Comparison of ENCODE assay signal across 8 cellular contexts in genomic region chr18:48934400-48934707, GRCh38. TPM values are rescaled to one million over a fixed set of nuclear protein-coding genes. Genes with fewer than 3 reads are reported as not detected.
DNase-seq lines count a peak whose midpoint lies in the region; ATAC-seq, FAIRE-seq and TF ChIP-seq lines count a peak whose summit lies in the region.

No MANE protein-coding gene starts in this region.

- H3K36me3 Mint-ChIP-seq in mesothelial cell of epicardium, result peaks cover 4% of the 10 kb centered on the region

- 0% methylated on average over 4 of the region's 4 CpGs for WGBS in GM12878 (ENCODE audit: insufficient coverage, insufficient replicate concordance, low lambda C conversion rate, missing lambda C conversion rate)
- 40 to 56% methylated on average over 4 of the region's 4 CpGs for WGBS in testis, 2 donors

- peak overlapping the region; percentile 99 for H3K27ac Mint-ChIP-seq in mesothelial cell of epicardium

- FAIRE-seq in GM12878 (lab: Jason Lieb, UNC), result no peak

- in situ Hi-C loops in GM12878 (cut with MboI), result loop anchor here (25.0 kb wide), 1 partner anchor 1353 kb away; the partner anchor contains the start of genes CXXC1 and MBD1

- H3K27ac ChIP-seq in ACC112 (ENCODE audit: low read depth, low read length) (peak overlapping the region; percentile 84), Karpas-422 (ENCODE audit: low read length) (no peak overlapping the region), GM12878 (ENCODE audit: control insufficient read depth, insufficient read depth) (peak overlapping the region; percentile 96), testis (peak overlapping the region in 1 of 2 donors; percentile 78)

- peaks cover 83% of the 10 kb centered on the region for H3K4me1 ChIP-seq in ACC112 (ENCODE audit: control insufficient read depth, insufficient read depth, low read length, unreplicated experiment)
- H3K4me1 ChIP-seq in Karpas-422 (ENCODE audit: low read length), result peaks cover 47% of the 10 kb centered on the region
- peaks cover 67% of the 10 kb centered on the region for H3K4me1 ChIP-seq in GM12878 (ENCODE audit: control insufficient read depth, insufficient read depth, low read length)
- peaks cover 42% of the 10 kb centered on the region for H3K4me1 ChIP-seq in testis

- H4K20me1 ChIP-seq in Karpas-422 (ENCODE audit: insufficient read depth, low read depth, low read length), result no peaks in the 10 kb centered on the region
- no peaks in the 10 kb centered on the region for H4K20me1 ChIP-seq in GM12878 (ENCODE audit: control insufficient read depth, insufficient read depth)

- intact Hi-C loops in GM12878 (cut with micrococcal nuclease; ENCODE audit: unreplicated experiment) (loop anchor here (5.0 kb wide), 2 partner anchors 67 to 102 kb away; no protein-coding TSS in a partner anchor), testis (cut with DNase I; ENCODE audit: low total_unique reads) (no loop called here)

- H3K4me3 ChIP-seq in ACC112 (ENCODE audit: low read depth, low read length), result no peak overlapping the region
- H3K4me3 ChIP-seq in Karpas-422 (ENCODE audit: low read length), result no peak overlapping the region
- H3K4me3 ChIP-seq in GM12878, result peak overlapping the region; percentile 69; the same call in 1 of the 2 replicates
- H3K4me3 ChIP-seq in testis, result no peak overlapping the region

- no peak overlapping the region for H3K4me3 Mint-ChIP-seq in mesothelial cell of epicardium

- H3K9me3 Mint-ChIP-seq in mesothelial cell of epicardium, result no peaks in the 10 kb centered on the region

- ATAC-seq in GM12878, result no peak
- ATAC-seq in HG03342 (IDR thresholded peaks at IDR 0.05; ENCODE audit: unreplicated experiment), result no peak

- no peak for TF ChIP-seq POLR2A in GM12878 (IDR thresholded peaks at IDR 0.05; ENCODE audit: low read depth, low read length)
- no peak for TF ChIP-seq POLR2A in testis (IDR thresholded peaks at IDR 0.05)

- H3K4me1 Mint-ChIP-seq in mesothelial cell of epicardium, result peaks cover 95% of the 10 kb centered on the region

- no peaks in the 10 kb centered on the region for H3K27me3 ChIP-seq in ACC112 (ENCODE audit: insufficient read depth, low read length)
- no peaks in the 10 kb centered on the region for H3K27me3 ChIP-seq in Karpas-422 (ENCODE audit: low read length)
- H3K27me3 ChIP-seq in GM12878 (replicated peaks in 1 of 2; ENCODE audit: control insufficient read depth in 2 of 2, insufficient read depth in 2 of 2, low read length in 1 of 2), result no peaks in the 10 kb centered on the region
- no peaks in the 10 kb centered on the region for H3K27me3 ChIP-seq in testis

- DNase-seq in Karpas-422 (no peak), GM12878 (ENCODE audit: low read depth, low spot score) (no peak), mesothelial cell of epicardium (ENCODE audit: low spot score in 2 of 2, unreplicated experiment in 2 of 2) (no peak), DMS 273 (lab: John Stamatoyannopoulos, UW; ENCODE audit: unreplicated experiment) (no peak), testis (no peak)
- no peak for DNase-seq in activated CD4-positive, CD25-positive, alpha-beta regulatory T cell (lab: John Stamatoyannopoulos, UW)

- H3K79me2 ChIP-seq in ACC112 (ENCODE audit: control insufficient read depth, insufficient read depth, low read length, unreplicated experiment), result peaks cover 97% of the 10 kb centered on the region
- no peaks in the 10 kb centered on the region for H3K79me2 ChIP-seq in Karpas-422 (ENCODE audit: low read length)
- peaks cover 99% of the 10 kb centered on the region for H3K79me2 ChIP-seq in GM12878 (ENCODE audit: control insufficient read depth, insufficient read depth, low read length)

- CTCF ChIA-PET in GM12878 (lab: Yijun Ruan, JAX), result interaction anchor here (1.1 to 1.9 kb wide), 6 partner anchors 11 to 156 kb away, joined by 3 to 6 read pairs (median 4); no protein-coding TSS in a partner anchor

- peak overlapping the region; percentile 68 for H3K4me2 ChIP-seq in Karpas-422 (ENCODE audit: low read depth, low read length, poor library complexity, severe bottlenecking)
- H3K4me2 ChIP-seq in GM12878 (ENCODE audit: control insufficient read depth, insufficient read depth), result peak overlapping the region; percentile 99

- TSS peak; percentile 39 for BruUV-seq in GM12878 (replicated peaks; lab: Mats Ljungman, UMichigan)

- TF ChIP-seq EP300 in GM12878 (IDR thresholded peaks at IDR 0.05; ENCODE audit: borderline replicate concordance in 1 of 2, control insufficient read depth in 1 of 2, low read depth in 2 of 2, low read length in 2 of 2), result no peak

- TF ChIP-seq RAD21 in GM12878 (IDR thresholded peaks at IDR 0.05; ENCODE audit: insufficient read depth, low read depth, low read length), result no peak

- RAD21 ChIA-PET in GM12878 (lab: Charles Lee; ENCODE audit: unreplicated experiment), result interaction anchor here (0.7 to 3.8 kb wide), 11 partner anchors 13 to 228 kb away, joined by 3 to 41 read pairs (median 6); no protein-coding TSS in a partner anchor

- H3K36me3 ChIP-seq in ACC112 (ENCODE audit: insufficient read depth, low read length), result no peaks in the 10 kb centered on the region
- H3K36me3 ChIP-seq in Karpas-422 (ENCODE audit: insufficient read depth, low read length), result no peaks in the 10 kb centered on the region
- H3K36me3 ChIP-seq in GM12878 (ENCODE audit: control insufficient read depth in 2 of 2, insufficient read depth in 2 of 2, low read length in 1 of 2), result peaks cover 11 to 14% of the 10 kb centered on the region in 2 experiments
- no peaks in the 10 kb centered on the region for H3K36me3 ChIP-seq in testis (ENCODE audit: low read depth, missing control alignments)

- SMC1A ChIA-PET in GM12878 (lab: Charles Lee; ENCODE audit: uncharacterized antibody, unreplicated experiment), result interaction anchor here (0.6 to 7.1 kb wide), 18 partner anchors 9 to 239 kb away, joined by 3 to 55 read pairs (median 4); no protein-coding TSS in a partner anchor

- H2AFZ ChIP-seq in ACC112 (ENCODE audit: low read length, unreplicated experiment) (no peak overlapping the region), Karpas-422 (ENCODE audit: low read length) (no peak overlapping the region), GM12878 (ENCODE audit: control insufficient read depth, low read depth, low read length) (no peak overlapping the region)

- H3K9me3 ChIP-seq in Karpas-422 (ENCODE audit: low read length), result no peaks in the 10 kb centered on the region
- no peaks in the 10 kb centered on the region for H3K9me3 ChIP-seq in GM12878 (replicated peaks; ENCODE audit: control insufficient read depth, insufficient read depth, low read length)
- no peaks in the 10 kb centered on the region for H3K9me3 ChIP-seq in testis

- POLR2A ChIA-PET in GM12878 (lab: Charles Lee), result interaction anchor here (0.7 to 8.1 kb wide), 8 partner anchors 12 to 1340 kb away, joined by 3 to 71 read pairs (median 5); no protein-coding TSS in a partner anchor

- H3K9me2 ChIP-seq in Karpas-422 (replicated peaks; ENCODE audit: insufficient read depth, low read length), result no peaks in the 10 kb centered on the region

- no peaks in the 10 kb centered on the region for H3K27me3 Mint-ChIP-seq in mesothelial cell of epicardium (ENCODE audit: low read depth)

- TF ChIP-seq CTCF in GM12878 (IDR thresholded peaks at IDR 0.05 in 2 of 3, conservative IDR thresholded peaks at IDR 0.05 in 1 of 3; ENCODE audit: control insufficient read depth in 2 of 3, extremely low read depth in 1 of 3, insufficient read depth in 1 of 3, low read depth in 3 of 3, low read length in 3 of 3), result no peak
- TF ChIP-seq CTCF in mesothelial cell of epicardium (IDR thresholded peaks at IDR 0.05; ENCODE audit: unreplicated experiment), result no peak
- TF ChIP-seq CTCF in testis (IDR thresholded peaks at IDR 0.05), result no peak

- H3K9ac ChIP-seq in Karpas-422 (ENCODE audit: low read length), result 0 out of 2 replicates have a peak overlapping the region, but pooled peaks have one; percentile 22
- H3K9ac ChIP-seq in GM12878 (ENCODE audit: control insufficient read depth, insufficient read depth, low read length), result peak overlapping the region; percentile 64

TF ChIP-seq in GM12878, 131 proteins besides CTCF, POLR2A, EP300 and RAD21 (continues in another document):
- no peak for TF ChIP-seq RAD51 (IDR thresholded peaks at IDR 0.05)
- no peak for TF ChIP-seq STAT1 (conservative IDR thresholded peaks at IDR 0.05)
- TF ChIP-seq NRF1 (conservative IDR thresholded peaks at IDR 0.05; ENCODE audit: low read depth, low read length), result no peak
- no peak for TF ChIP-seq KDM1A (IDR thresholded peaks at IDR 0.05; ENCODE audit: borderline replicate concordance)
- TF ChIP-seq SREBF2 (IDR thresholded peaks at IDR 0.05; ENCODE audit: low read length), result no peak
- TF ChIP-seq EGR1 (IDR thresholded peaks at IDR 0.05; ENCODE audit: borderline replicate concordance in 1 of 2, low read depth in 2 of 2, low read length in 2 of 2), result no peak
- TF ChIP-seq IRF4 (IDR thresholded peaks at IDR 0.05; ENCODE audit: low read depth, low read length), result no peak
- TF ChIP-seq MAX (IDR thresholded peaks at IDR 0.05; ENCODE audit: low read depth, low read length), result no peak
- TF ChIP-seq NR2C1 (IDR thresholded peaks at IDR 0.05), result no peak
- TF ChIP-seq PAX8 (IDR thresholded peaks at IDR 0.05), result no peak

RNA-seq across cellular contexts. Expression of gene SMAD7, which starts 16.4 kb away (rescaled TPM):
- total RNA-seq in Karpas-422 (2014; rRNA removed; shearing (Covaris generic); ENCODE audit: low replicate concordance), result 1.3 and 2.1 TPM in 2 replicates
- total RNA-seq in GM12878 (2013; cell fraction: nucleolus; rRNA removed), result 36.4 and 43.3 TPM in 2 replicates
- total RNA-seq in GM12878 (2014; rRNA removed) (11.7 and 14.8 TPM in 2 replicates), GM12878 (2014; rRNA removed; fragmentation: Illumina TruSeq; extraction: Trizol) (8.4 and 10.3 TPM in 2 replicates), GM12878 (2021) (13.1 and 14.1 TPM in 2 replicates), mesothelial cell of epicardium (75.5 to 77.6 TPM (median 76.8 TPM) in 3 replicates), testis (10 to 100 TPM in 1 of 2 donors, 1 to 10 TPM in 1; 9.8 to 14.6 TPM)
- 2.7 TPM for polyA plus RNA-seq in GM12878 (2011; ENCODE audit: low read depth)
- polyA plus RNA-seq in GM12878 (2011; rRNA removed) (19.0 and 22.5 TPM in 2 replicates), GM12878 (2014; fragmentation: Illumina TruSeq; extraction: Trizol) (4.3 and 6.4 TPM in 2 replicates), GM12878 (2014; fragmentation: Nextera tagmentation; extraction: Ambion mirVana) (1 to 10 TPM; 1.3 to 1.8 TPM), GM12878 (2014; rRNA removed) (8.6 and 9.7 TPM in 2 replicates), GM12878 (2016; fragmentation: Nextera tagmentation; extraction: Ambion mirVana) (1 to 10 TPM; 2.0 to 3.8 TPM), testis (ENCODE audit: insufficient read depth, low read depth, low replicate concordance) (7.5 TPM)
- polyA plus RNA-seq in GM12878 (2011; cell fraction: cytosol; rRNA removed), result 24.3 and 24.7 TPM in 2 replicates
- polyA plus RNA-seq in GM12878 (2011; cell fraction: nucleus; rRNA removed), result 34.6 and 47.7 TPM in 2 replicates
- 7.3 and 8.5 TPM in 2 replicates for polyA plus RNA-seq in GM12878 (2012)
- polyA minus RNA-seq in GM12878 (2011; rRNA and poly(A)+ RNA removed), result 28.1 and 47.6 TPM in 2 replicates
- polyA minus RNA-seq in GM12878 (2011; cell fraction: cytosol; rRNA and poly(A)+ RNA removed), result 16.8 and 23.7 TPM in 2 replicates
- 23.5 and 38.0 TPM in 2 replicates for polyA minus RNA-seq in GM12878 (2011; cell fraction: nucleus; rRNA and poly(A)+ RNA removed)
